Comparison of ENCODE assay signal across 9 cellular contexts in the genomic region with DNA sequence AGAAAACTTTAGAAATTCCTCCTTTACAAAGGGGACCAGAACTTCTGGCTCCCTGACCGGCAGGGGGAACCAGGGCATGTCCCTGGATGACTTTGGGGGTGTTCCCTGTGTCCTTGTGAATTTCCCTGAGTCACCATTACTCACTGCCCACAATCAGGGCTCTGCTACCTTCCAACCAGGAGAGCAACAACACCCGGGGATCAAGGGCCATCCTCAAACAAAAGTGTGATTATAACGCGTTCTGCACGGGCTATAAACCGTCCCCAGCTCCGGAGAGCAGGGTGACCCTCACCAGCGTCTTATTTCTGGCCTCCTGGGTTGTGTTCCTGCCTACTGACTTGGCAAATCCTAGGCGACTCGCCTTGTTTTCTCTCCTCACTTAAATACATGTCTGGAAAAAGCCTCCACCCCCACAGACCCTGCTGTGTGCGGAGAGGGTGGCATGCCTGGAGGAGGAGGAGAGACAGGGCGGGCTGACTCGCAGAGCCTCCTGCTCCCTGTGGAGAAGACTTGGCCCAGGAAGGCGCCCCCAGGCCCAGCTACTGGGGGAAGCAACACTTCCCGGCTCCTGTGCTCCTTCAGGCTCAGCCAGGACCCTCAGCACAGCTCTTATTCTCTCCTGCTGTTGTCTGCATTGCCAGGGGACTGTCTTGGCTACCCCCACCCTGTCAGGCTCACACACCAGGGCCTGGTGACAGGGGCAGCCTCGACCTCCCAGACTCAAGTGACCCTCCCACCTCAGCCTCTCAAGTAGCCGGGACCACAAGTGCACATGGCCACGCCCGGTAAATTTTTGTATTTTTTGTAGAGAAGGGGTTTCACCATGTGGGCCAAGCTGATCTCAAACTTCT. TPM values are rescaled to one million over a fixed set of nuclear protein-coding genes. Genes with fewer than 3 reads are reported as not detected.
A peak's percentile ranks its signal among the peaks of the same experiment; 100 is the strongest.
DNase-seq lines count a peak whose midpoint lies in the region; ATAC-seq and TF ChIP-seq lines count a peak whose summit lies in the region.
"Had no signal": no experiment of that assay in that cellular context is flagged by ENCODE, and none has a peak within 500 bp of the region (broad histone marks: within the 10 kb centered on the region; RNA-seq: fewer than 3 reads in every experiment).

No MANE protein-coding gene starts in this region.

- TF ChIP-seq EP300 in tibial nerve (IDR thresholded peaks at IDR 0.05): peak in 1 of 2 donors; percentile 44

- H3K27me3 ChIP-seq in right lobe of liver: no peaks in the 10 kb centered on the region
- no peaks in the 10 kb centered on the region for H3K27me3 ChIP-seq in tibial nerve

- no peaks in the 10 kb centered on the region for H3K36me3 Mint-ChIP-seq in activated T-cell treated with anti-CD3 and anti-CD28 coated beads, Interleukin-2, amount 50 U/mL, for 4 hours (ENCODE audit: insufficient read depth)

- no peaks in the 10 kb centered on the region for H3K27me3 Mint-ChIP-seq in activated T-cell treated with anti-CD3 and anti-CD28 coated beads, Interleukin-2, amount 50 U/mL, for 4 hours (ENCODE audit: low read depth)

- ATAC-seq in right lobe of liver: peak; percentile 74 to 84 (median 80)
- no peak for ATAC-seq in activated T-cell treated with anti-CD3 and anti-CD28 coated beads, Interleukin-2, amount 50 U/mL, for 4 hours

- TF ChIP-seq CTCF in right lobe of liver (IDR thresholded peaks at IDR 0.05) (peak; percentile 38 to 55 (median 46)), tibial nerve (IDR thresholded peaks at IDR 0.05) (peak; percentile 11 to 62 (median 42))

- H3K9me3 ChIP-seq in right lobe of liver: no peaks in the 10 kb centered on the region
- no peaks in the 10 kb centered on the region for H3K9me3 ChIP-seq in tibial nerve

- H3K4me3 ChIP-seq in right lobe of liver (no peak overlapping the region), tibial nerve (no peak overlapping the region)

- 55% methylated on average over 13 of the region's 19 CpGs for WGBS in right lobe of liver (ENCODE audit: insufficient coverage, low coverage, low lambda C conversion rate, missing lambda C conversion rate)
- 31 to 43% methylated on average over 15 to 19 of the region's 19 CpGs for WGBS in tibial nerve, 2 donors

- H3K9me3 Mint-ChIP-seq in activated T-cell treated with anti-CD3 and anti-CD28 coated beads, Interleukin-2, amount 50 U/mL, for 4 hours: no peaks in the 10 kb centered on the region

- peak; percentile 30 for DNase-seq in DMS153 (lab: John Stamatoyannopoulos, UW)
- no peak for DNase-seq in DMS153 treated with DMSO at 0.1 percent for 48 hours (lab: John Stamatoyannopoulos, UW; ENCODE audit: unreplicated experiment)
- DNase-seq in NCI-H510A treated with DMSO at 0.1 percent for 48 hours (lab: John Stamatoyannopoulos, UW): peak; percentile 77
- peak; percentile 87 for DNase-seq in dermis blood vessel endothelial cell
- peak; percentile 70 to 71 (median 70) for DNase-seq in right lobe of liver
- peak in 1 of 2 donors; percentile 52 for DNase-seq in tibial nerve (ENCODE audit: low spot score in 2 of 2)
- no peak for DNase-seq in activated T-cell treated with anti-CD3 and anti-CD28 coated beads, Interleukin-2, amount 50 U/mL, for 4 hours
- no peak for DNase-seq in cerebellum (ENCODE audit: low spot score)

- H3K27ac ChIP-seq in right lobe of liver: peak overlapping the region; percentile 59 to 87 (median 66)
- peak overlapping the region in 3 of 4 donors; percentile 34 to 58 (median 50) for H3K27ac ChIP-seq in tibial nerve
- H3K27ac ChIP-seq: 22Rv1 had no signal

- no peak overlapping the region for H3K4me3 Mint-ChIP-seq in activated T-cell treated with anti-CD3 and anti-CD28 coated beads, Interleukin-2, amount 50 U/mL, for 4 hours

- no peaks in the 10 kb centered on the region for H3K4me1 Mint-ChIP-seq in activated T-cell treated with anti-CD3 and anti-CD28 coated beads, Interleukin-2, amount 50 U/mL, for 4 hours (ENCODE audit: low read depth)

- peak; percentile 34 for TF ChIP-seq POLR2A in right lobe of liver (IDR thresholded peaks at IDR 0.05)
- no peak for TF ChIP-seq POLR2A in tibial nerve (IDR thresholded peaks at IDR 0.05)

- intact Hi-C loops in right lobe of liver (cut with DNase I): loop anchor here in 1 of 2 donors (5.0 kb wide), 1 partner anchor 113 kb away; a partner anchor contains a TSS

- H3K4me1 ChIP-seq in right lobe of liver (peaks cover 0 to 34% (median 14%) of the 10 kb centered on the region in 4 donors), tibial nerve (peaks cover 0 to 14% (median 8%) of the 10 kb centered on the region in 4 donors)

- H3K36me3 ChIP-seq in right lobe of liver (no peaks in the 10 kb centered on the region), tibial nerve (no peaks in the 10 kb centered on the region)

RNA-seq across cellular contexts. Expression of a gene that starts 54.1 kb away (rescaled TPM):
- total RNA-seq in dermis blood vessel endothelial cell (not detected in 2 replicates), right lobe of liver (10 to 100 TPM in 2 of 6 experiments, 1 to 10 TPM in 4; 6.6 to 15.6 (median 9.6) TPM), tibial nerve (100 to 1,000 TPM in 1 of 4 donors, 10 to 100 TPM in 3; 40.9 to 182 (median 48.5) TPM), cerebellum (3.1 TPM)
- 1 to 10 TPM in 2 of 3 donors, under 1 TPM in 1; 0.87 to 1.5 (median 1.1) TPM for total RNA-seq in activated T-cell treated with anti-CD3 and anti-CD28 coated beads, Interleukin-2, amount 50 U/mL, for 4 hours

Comparison
In these comparisons a context has a peak if more than half of its experiments do, and no peak if none do; other contexts are left out.
1. DNase-seq: peak in DMS153 (single experiment), NCI-H510A treated with DMSO at 0.1 percent for 48 hours (single experiment), dermis blood vessel endothelial cell (single experiment) and right lobe of liver (3 of 3); none in DMS153 treated with DMSO at 0.1 percent for 48 hours (single experiment), activated T-cell treated with anti-CD3 and anti-CD28 coated beads, Interleukin-2, amount 50 U/mL, for 4 hours (single experiment) and cerebellum (single experiment).
2. ATAC-seq: peak in right lobe of liver (4 of 4); none in activated T-cell treated with anti-CD3 and anti-CD28 coated beads, Interleukin-2, amount 50 U/mL, for 4 hours (0 of 2).